In genomic region chr9:127918201-127919107, GRCh38 we compare ENCODE assay signal across 8 cellular contexts. TPM values are rescaled to one million over a fixed set of nuclear protein-coding genes. Genes with fewer than 3 reads are reported as not detected.
DNase-seq lines count a peak whose midpoint lies in the region; ATAC-seq and TF ChIP-seq lines count a peak whose summit lies in the region.

No MANE protein-coding gene starts in this region.

- H3K4me3 ChIP-seq in BLaER1 (peak overlapping the region; percentile 94; the same call in 1 of the 2 replicates), body of pancreas (no peak overlapping the region)

- peak overlapping the region; percentile 30 for H3K4me3 Mint-ChIP-seq in mesothelial cell of epicardium

- TF ChIP-seq POLR2A in body of pancreas (IDR thresholded peaks at IDR 0.05), result no peak

- peak overlapping the region; percentile 84 for H3K4me2 ChIP-seq in BLaER1

- no peaks in the 10 kb centered on the region for H3K9me3 Mint-ChIP-seq in mesothelial cell of epicardium

- H3K36me3 ChIP-seq in BLaER1 (peaks cover 16% of the 10 kb centered on the region), body of pancreas (replicated peaks in 1 of 2; ENCODE audit: insufficient read depth in 1 of 2, low read depth in 2 of 2) (no peaks in the 10 kb centered on the region)

- H3K27ac Mint-ChIP-seq in mesothelial cell of epicardium, result no peak overlapping the region

- no peak for TF ChIP-seq CTCF in body of pancreas (IDR thresholded peaks at IDR 0.05)
- TF ChIP-seq CTCF in mesothelial cell of epicardium (IDR thresholded peaks at IDR 0.05; ENCODE audit: unreplicated experiment), result no peak

- intact Hi-C loops in body of pancreas (cut with DNase I), result no loop called here

- H3K27ac ChIP-seq in BLaER1, result peak overlapping the region; percentile 82
- H3K27ac ChIP-seq in body of pancreas, result peak overlapping the region in 3 of 4 donors; percentile 14 to 75 (median 72)

- H3K27me3 ChIP-seq in BLaER1 (peaks cover 13% of the 10 kb centered on the region; the same call in 1 of the 2 replicates), body of pancreas (no peaks in the 10 kb centered on the region)

- peak overlapping the region; percentile 65 for H3K9ac ChIP-seq in BLaER1

- H3K27me3 Mint-ChIP-seq in mesothelial cell of epicardium (ENCODE audit: low read depth), result peaks cover 4% of the 10 kb centered on the region

- H3K36me3 Mint-ChIP-seq in mesothelial cell of epicardium, result no peaks in the 10 kb centered on the region

- no peaks in the 10 kb centered on the region for H3K9me3 ChIP-seq in BLaER1
- H3K9me3 ChIP-seq in body of pancreas, result no peaks in the 10 kb centered on the region

- ATAC-seq in body of pancreas, result no peak
- no peak for ATAC-seq in GM21360 (IDR thresholded peaks at IDR 0.05; ENCODE audit: unreplicated experiment)

- WGBS in body of pancreas, 2 donors, result 91% methylated on average over 7 to 8 of the region's 8 CpGs

- H3K4me1 ChIP-seq in BLaER1, result peaks cover 73% of the 10 kb centered on the region
- H3K4me1 ChIP-seq in body of pancreas, result peaks cover 63% of the 10 kb centered on the region

- H4K20me1 ChIP-seq in BLaER1, result peaks cover 22% of the 10 kb centered on the region; the same call in 1 of the 2 replicates

- H3K4me1 Mint-ChIP-seq in mesothelial cell of epicardium, result peaks cover 16% of the 10 kb centered on the region

- DNase-seq in HT1080 (ENCODE audit: low read depth), result peak; percentile 57
- DNase-seq in body of pancreas, result peak in 2 of 4 donors; percentile 38 to 52
- no peak for DNase-seq in mesothelial cell of epicardium (ENCODE audit: low spot score in 2 of 2, unreplicated experiment in 2 of 2)
- no peak for DNase-seq in T1000 (lab: John Stamatoyannopoulos, UW)
- DNase-seq in pons (ENCODE audit: low spot score), result no peak
- DNase-seq in AG08395 (ENCODE audit: low spot score), result no peak

RNA-seq across cellular contexts. Expression of gene ST6GALNAC4, which starts 1.6 kb away (rescaled TPM):
- 35.3 and 43.4 TPM in 2 replicates for total RNA-seq in HT1080 (2014; rRNA removed; shearing (Covaris generic))
- polyA plus RNA-seq in HT1080 (2015; cell fraction: cytosol; rRNA removed), result 33.1 and 33.9 TPM in 2 replicates
- polyA plus RNA-seq in HT1080 (2015; cell fraction: nucleus; rRNA removed), result 20.3 and 27.7 TPM in 2 replicates
- 10 to 100 TPM; 36.6 to 63.8 TPM for total RNA-seq in body of pancreas
- total RNA-seq in mesothelial cell of epicardium, result 14.5 to 16.1 TPM (median 15.8 TPM) in 3 replicates

RNA-seq across cellular contexts. Expression of gene PIP5KL1, which starts 12.1 kb away (rescaled TPM):
- 0.73 and 0.98 TPM in 2 replicates for total RNA-seq in HT1080 (2014; rRNA removed; shearing (Covaris generic))
- polyA plus RNA-seq in HT1080 (2015; cell fraction: cytosol; rRNA removed), result 1.5 and 2.5 TPM in 2 replicates
- polyA plus RNA-seq in HT1080 (2015; cell fraction: nucleus; rRNA removed), result 15.1 and 18.7 TPM in 2 replicates
- total RNA-seq in body of pancreas (1 to 10 TPM; 1.3 to 2.6 TPM), mesothelial cell of epicardium (7.6 to 9.0 TPM (median 8.2 TPM) in 3 replicates)

RNA-seq across cellular contexts. Expression of gene ST6GALNAC6, which starts 19.1 kb away (rescaled TPM):
- 37.4 and 38.9 TPM in 2 replicates for total RNA-seq in HT1080 (2014; rRNA removed; shearing (Covaris generic))
- polyA plus RNA-seq in HT1080 (2015; cell fraction: cytosol; rRNA removed), result 17.6 and 18.5 TPM in 2 replicates
- 25.6 and 27.9 TPM in 2 replicates for polyA plus RNA-seq in HT1080 (2015; cell fraction: nucleus; rRNA removed)
- 10 to 100 TPM; 46.1 to 66.7 TPM for total RNA-seq in body of pancreas
- total RNA-seq in mesothelial cell of epicardium, result 34.2 to 37.5 TPM (median 36.2 TPM) in 3 replicates

RNA-seq across cellular contexts. Expression of gene DPM2, which starts 19.2 kb away (rescaled TPM):
- total RNA-seq in HT1080 (2014; rRNA removed; shearing (Covaris generic)), result 92.5 and 128 TPM in 2 replicates
- polyA plus RNA-seq in HT1080 (2015; cell fraction: cytosol; rRNA removed), result 71.8 and 92.0 TPM in 2 replicates
- 40.3 and 61.2 TPM in 2 replicates for polyA plus RNA-seq in HT1080 (2015; cell fraction: nucleus; rRNA removed)
- total RNA-seq in body of pancreas (10 to 100 TPM; 23.3 to 39.9 TPM), mesothelial cell of epicardium (36.8 to 37.5 TPM (median 36.9 TPM) in 3 replicates)

RNA-seq across cellular contexts. Expression of gene AK1, which starts 41.0 kb away (rescaled TPM):
- 47.0 and 59.7 TPM in 2 replicates for total RNA-seq in HT1080 (2014; rRNA removed; shearing (Covaris generic))
- 21.0 and 37.1 TPM in 2 replicates for polyA plus RNA-seq in HT1080 (2015; cell fraction: cytosol; rRNA removed)
- polyA plus RNA-seq in HT1080 (2015; cell fraction: nucleus; rRNA removed), result 20.6 and 34.0 TPM in 2 replicates
- total RNA-seq in body of pancreas (10 to 100 TPM in 1 of 2 donors, 1 to 10 TPM in 1; 8.8 to 23.7 TPM), mesothelial cell of epicardium (34.4 to 39.4 TPM (median 38.5 TPM) in 3 replicates)
